In the genomic region with DNA sequence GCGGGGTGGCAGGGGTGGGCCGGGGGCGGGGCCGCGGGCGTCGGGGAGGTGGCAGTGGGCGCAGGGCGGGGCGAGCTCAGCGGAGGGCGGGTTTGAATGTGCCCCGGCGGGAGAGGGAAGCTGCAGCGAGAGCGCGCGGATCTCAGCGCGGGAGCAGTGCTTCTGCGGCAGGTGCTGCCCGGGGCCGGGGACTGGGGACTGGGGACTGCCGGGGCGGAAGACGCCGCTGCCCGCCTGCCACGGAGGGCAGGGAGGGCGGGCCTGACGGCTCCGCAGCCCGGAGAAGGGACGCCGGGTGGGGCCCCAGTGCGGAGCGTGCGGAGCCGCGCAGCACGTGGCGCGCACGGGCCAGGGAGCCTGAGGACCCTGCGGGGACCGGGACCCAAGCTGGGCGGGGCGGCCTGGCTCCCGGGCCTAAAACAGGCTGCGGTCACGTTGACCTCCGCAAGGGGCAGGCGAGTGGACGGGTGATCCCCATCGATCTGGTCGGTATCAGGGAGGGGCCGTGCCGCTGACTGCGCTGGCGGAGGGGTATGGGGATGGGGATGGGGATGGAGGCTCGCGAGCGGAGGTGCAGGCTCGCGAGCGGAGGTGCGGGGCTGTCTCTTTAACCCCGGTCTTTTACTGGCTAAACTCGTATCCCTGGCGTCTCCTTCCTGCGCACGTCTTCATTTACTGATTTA, we compare ENCODE assay signal across 8 cellular contexts. TPM values are rescaled to one million over a fixed set of nuclear protein-coding genes. Genes with fewer than 3 reads are reported as not detected.
DNase-seq lines count a peak whose midpoint lies in the region; ATAC-seq and TF ChIP-seq lines count a peak whose summit lies in the region.

A gene (plus strand): TSS at position 125 of the 683 bp plus-strand sequence. CDS start 3,719 bp downstream, outside the sequence.

- H3K27me3 ChIP-seq in layer of hippocampus (ENCODE audit: control insufficient read depth, insufficient read depth, low read length), result no peaks in the 10 kb centered on the region

- H3K27ac ChIP-seq in layer of hippocampus (ENCODE audit: low read depth, low read length), result peak within 1 kb of the TSS; percentile 33

- peak within 1 kb of the TSS; percentile 50 for H3K4me3 ChIP-seq in GM12875 (ENCODE audit: low read depth, low read length)

- no peak for TF ChIP-seq CTCF in GM12875 (IDR thresholded peaks at IDR 0.05; ENCODE audit: borderline replicate concordance, insufficient read depth, low read depth, low read length)

- DNase-seq in NCI-H446 treated with DMSO at 0.1 percent for 48 hours (lab: John Stamatoyannopoulos, UW) (peak; percentile 37), cerebellum (ENCODE audit: low spot score) (peak; percentile 91)
- DNase-seq in activated CD4-positive, alpha-beta T cell treated with anti-CD3 and anti-CD28 coated beads for 24 hours (ENCODE audit: low read depth in 2 of 2), result peak; percentile 77
- DNase-seq in stimulated activated CD4-positive, alpha-beta T cell treated with anti-CD3 and anti-CD28 coated beads, Interleukin-2, amount 100 ng/mL, for 24 hours, result peak; percentile 86 to 90

- ATAC-seq in HG02943 (IDR thresholded peaks at IDR 0.05; ENCODE audit: low read depth, unreplicated experiment) (peak; percentile 42), HG02970 (IDR thresholded peaks at IDR 0.05; ENCODE audit: low FRiP score, unreplicated experiment) (no peak)

RNA-seq across cellular contexts. Expression of the gene that starts here (rescaled TPM):
- 10.8 TPM for total RNA-seq in cerebellum

Comparison
In these comparisons a context has a peak if more than half of its experiments do, and no peak if none do; other contexts are left out.
1. DNase-seq: peak in every context shown above with its lines; median percentile 91 in cerebellum; 88 in stimulated activated CD4-positive, alpha-beta T cell treated with anti-CD3 and anti-CD28 coated beads, Interleukin-2, amount 100 ng/mL, for 24 hours; 77 in activated CD4-positive, alpha-beta T cell treated with anti-CD3 and anti-CD28 coated beads for 24 hours; 37 in NCI-H446 treated with DMSO at 0.1 percent for 48 hours.